In the genomic region with DNA sequence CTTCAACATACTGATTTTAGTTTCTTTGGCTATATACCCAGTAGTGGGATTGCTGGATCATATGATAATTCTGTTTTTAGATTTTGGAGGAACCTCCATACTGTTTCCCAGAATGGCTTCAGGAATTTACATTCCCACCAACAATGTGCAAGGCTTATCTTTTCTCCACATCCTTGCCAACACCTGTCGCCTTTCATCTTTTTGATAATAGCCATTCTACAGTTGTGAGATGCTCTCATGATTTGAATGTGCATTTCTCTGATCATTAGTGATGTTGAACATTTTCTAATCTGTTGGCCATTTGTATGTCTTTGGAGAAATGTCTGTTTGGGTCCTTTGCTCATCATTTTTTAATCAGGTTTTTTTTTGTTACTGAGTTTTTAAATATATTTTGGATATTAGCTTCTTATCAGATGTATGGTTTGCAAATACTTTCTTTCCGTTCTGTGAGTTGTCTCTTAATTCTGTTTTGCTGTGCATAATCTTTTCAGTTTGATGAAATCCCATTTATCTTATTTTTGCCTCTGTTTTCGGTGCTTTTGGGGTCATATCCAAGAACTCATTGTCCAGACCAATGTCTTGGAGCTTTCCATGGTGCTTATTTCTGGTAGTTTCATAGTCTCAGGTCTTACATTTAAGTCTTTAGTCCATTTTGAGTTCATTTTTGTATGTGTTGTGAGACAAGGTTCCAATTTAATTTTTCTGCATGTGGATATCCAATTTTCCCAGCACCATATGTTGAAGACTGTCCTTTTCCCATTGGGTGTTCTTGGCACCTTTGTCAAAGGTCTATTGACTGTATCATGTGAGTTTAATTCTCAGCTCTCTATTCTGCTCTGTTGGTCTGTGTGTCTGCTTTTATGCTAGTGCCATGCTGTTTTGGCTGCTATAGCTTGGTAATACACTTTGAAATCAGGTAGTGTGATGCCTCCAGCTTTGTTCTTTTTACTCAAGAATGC, we compare ENCODE assay signal across 30 cellular contexts.
"Had no signal": no experiment of that assay in that cellular context is flagged by ENCODE, and none has a peak within 500 bp of the region (broad histone marks: within the 10 kb centered on the region; RNA-seq: fewer than 3 reads in every experiment).

No MANE protein-coding gene starts in this region.

- H3K27ac Mint-ChIP-seq: activated CD4-positive, alpha-beta memory T cell treated with anti-CD3 and anti-CD28 coated beads for 36 hours; activated CD4-positive, alpha-beta T cell treated with anti-CD3 and anti-CD28 coated beads, Interleukin-2, amount 10 ng/mL, durations not matched to agents 24 days and 14 days; activated T-helper 17 cell treated with anti-CD3 and anti-CD28 coated beads, Interleukin-2, amount 50 U/mL, for 72 hours; dendritic cell treated with granulocyte-macrophage colony-stimulating factor and Interleukin-4, amounts not matched to agents 40 ng/mL and 50 ng/mL, for 4 days; endodermal cell; naive thymus-derived CD4-positive, alpha-beta T cell; T-helper 2 cell treated with Interferon-gamma antibody and Interleukin-4, amounts not matched to agents 5 μg/mL and 100 μg/mL, for 36 hours had no signal

- ATAC-seq: activated T-cell treated with anti-CD3 and anti-CD28 coated beads, Interleukin-2, amount 50 U/mL, for 4 hours; activated T-helper 17 cell treated with anti-CD3 and anti-CD28 coated beads, Interleukin-2, amount 50 U/mL, for 72 hours; esophagus mucosa; left cardiac atrium; left ventricle myocardium superior; naive thymus-derived CD4-positive, alpha-beta T cell; pancreas had no signal

- DNase-seq: activated CD4-positive, alpha-beta memory T cell treated with anti-CD3 and anti-CD28 coated beads for 36 hours; activated CD4-positive, alpha-beta T cell treated with anti-CD3 and anti-CD28 coated beads, Interleukin-2, amount 10 ng/mL, durations not matched to agents 24 days and 14 days; activated CD4-positive, CD25-positive, alpha-beta regulatory T cell treated with anti-CD3 and anti-CD28 coated beads, Interleukin-2, amount 50 U/mL, for 72 hours; activated CD8-positive, alpha-beta memory T cell treated with anti-CD3 and anti-CD28 coated beads, Interleukin-2, amount 50 U/mL, for 4 hours; activated gamma-delta T cell treated with Interleukin-2 at 50 U/mL for 16 hours; activated naive CD4-positive, alpha-beta T cell treated with anti-CD3 and anti-CD28 coated beads, Interleukin-2, amount 50 U/mL, for 16 hours; activated T-cell treated with anti-CD3 and anti-CD28 coated beads, Interleukin-2, amount 50 U/mL, for 4 hours; amniotic stem cell; endodermal cell; foreskin fibroblast; head of caudate nucleus; hippocampal formation; left cardiac atrium; left ventricle myocardium superior; naive thymus-derived CD4-positive, alpha-beta T cell; nucleus accumbens; pancreas; stimulated activated CD4-positive, alpha-beta T cell treated with anti-CD3 and anti-CD28 coated beads, Interleukin-15, amount 100 ng/mL, for 24 hours; stimulated activated CD4-positive, alpha-beta T cell treated with anti-CD3 and anti-CD28 coated beads, Interleukin-2, amount 100 ng/mL, for 24 hours; stimulated activated naive CD4-positive, alpha-beta T cell; testis; transverse colon; uterus had no signal

- H3K4me3 ChIP-seq: pancreas, prostate gland, testis, transverse colon, uterus had no signal

- H3K9me3 ChIP-seq: pancreas, prostate gland, testis, transverse colon, uterus had no signal

- H3K27me3 ChIP-seq: pancreas, testis, transverse colon, uterus had no signal

- H3K4me3 Mint-ChIP-seq: activated CD4-positive, alpha-beta memory T cell treated with anti-CD3 and anti-CD28 coated beads for 36 hours; activated CD4-positive, alpha-beta T cell treated with anti-CD3 and anti-CD28 coated beads, Interleukin-2, amount 10 ng/mL, durations not matched to agents 24 days and 14 days; activated T-cell treated with anti-CD3 and anti-CD28 coated beads, Interleukin-2, amount 50 U/mL, for 4 hours; activated T-helper 17 cell treated with anti-CD3 and anti-CD28 coated beads, Interleukin-2, amount 50 U/mL, for 72 hours; dendritic cell treated with granulocyte-macrophage colony-stimulating factor and Interleukin-4, amounts not matched to agents 40 ng/mL and 50 ng/mL, for 4 days; endodermal cell; T-helper 2 cell treated with Interferon-gamma antibody and Interleukin-4, amounts not matched to agents 5 μg/mL and 100 μg/mL, for 36 hours had no signal

- H3K36me3 ChIP-seq: pancreas, prostate gland, uterus had no signal

- H3K27ac ChIP-seq: pancreas, prostate gland, testis, transverse colon, uterus, WERI-Rb-1 had no signal

- FAIRE-seq: pancreas had no signal

- H3K27me3 Mint-ChIP-seq: activated CD4-positive, alpha-beta memory T cell treated with anti-CD3 and anti-CD28 coated beads for 36 hours; activated CD4-positive, alpha-beta T cell treated with anti-CD3 and anti-CD28 coated beads, Interleukin-2, amount 10 ng/mL, durations not matched to agents 24 days and 14 days; activated T-helper 17 cell treated with anti-CD3 and anti-CD28 coated beads, Interleukin-2, amount 50 U/mL, for 72 hours; dendritic cell treated with granulocyte-macrophage colony-stimulating factor and Interleukin-4, amounts not matched to agents 40 ng/mL and 50 ng/mL, for 4 days; naive thymus-derived CD4-positive, alpha-beta T cell had no signal

- H3K9me3 Mint-ChIP-seq: activated T-cell treated with anti-CD3 and anti-CD28 coated beads, Interleukin-2, amount 50 U/mL, for 4 hours; activated T-helper 17 cell treated with anti-CD3 and anti-CD28 coated beads, Interleukin-2, amount 50 U/mL, for 72 hours; endodermal cell; neural crest cell had no signal
